ENCODE assay signal across 9 cellular contexts in the genomic region with DNA sequence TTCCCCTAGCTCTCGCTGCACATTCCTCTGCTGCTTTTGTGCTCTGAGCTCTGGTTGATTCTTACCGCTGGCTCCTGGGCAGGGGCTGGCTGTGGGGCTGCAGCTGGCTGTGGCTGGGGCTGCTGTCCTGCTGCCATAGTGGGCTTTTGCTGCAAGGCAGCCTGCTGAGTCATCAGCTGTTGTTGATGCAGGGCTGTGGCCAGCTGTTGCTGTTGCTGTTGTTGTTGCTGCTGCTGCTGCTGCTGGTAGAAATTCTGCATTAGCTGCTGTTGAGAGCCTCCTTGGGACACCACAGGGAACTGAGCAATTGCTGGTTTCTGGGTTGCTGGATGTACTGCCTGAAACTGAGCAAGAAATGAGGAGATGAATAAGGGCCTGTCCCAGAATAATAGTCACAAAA.
DNase-seq lines count a peak whose midpoint lies in the region; ATAC-seq and TF ChIP-seq lines count a peak whose summit lies in the region.
"Had no signal": no experiment of that assay in that cellular context is flagged by ENCODE, and none has a peak within 500 bp of the region (broad histone marks: within the 10 kb centered on the region; RNA-seq: fewer than 3 reads in every experiment).

No MANE protein-coding gene starts in this region.

- no peak overlapping the region for H4K8ac ChIP-seq in neuronal stem cell (ENCODE audit: low read depth, low read length)

- intact Hi-C loops in gastrocnemius medialis (cut with DNase I; ENCODE audit: low total_unique reads): no loop called here

- no peak overlapping the region for H3K27ac ChIP-seq in CD8-positive, alpha-beta memory T cell (ENCODE audit: low read depth, low read length)
- H3K27ac ChIP-seq in neuronal stem cell (replicated peaks; ENCODE audit: low read length) (peak overlapping the region; percentile 52), gastrocnemius medialis (no peak overlapping the region)

- no peak overlapping the region for H3K4ac ChIP-seq in neuronal stem cell (ENCODE audit: low read length)

- WGBS in neuronal stem cell (ENCODE audit: extremely low coverage in 2 of 2, insufficient read length in 2 of 2, insufficient replicate concordance in 1 of 2), 2 donors: no CpG with 5 or more reads among the region's 2 CpGs

- peaks cover 10 to 11% (median 11%) of the 10 kb centered on the region in 3 donors for H3K4me1 Mint-ChIP-seq in CD8-positive, alpha-beta memory T cell

- ATAC-seq in gastrocnemius medialis: no peak

- DNase-seq in CD8-positive, alpha-beta memory T cell: no peak
- DNase-seq in NT2/D1 (ENCODE audit: low read depth, low spot score) (peak; percentile 42), fibroblast of mammary gland (ENCODE audit: low read depth) (peak; percentile 75), neuronal stem cell (ENCODE audit: low spot score) (peak; percentile 32), GM13977 (ENCODE audit: low spot score) (no peak), DMS153 (lab: John Stamatoyannopoulos, UW) (no peak), gastrocnemius medialis (no peak), HuH-7 (ENCODE audit: low spot score) (no peak)
- DNase-seq: NCI-H446 treated with DMSO at 0.1 percent for 48 hours had no signal

- H2BK120ac ChIP-seq in neuronal stem cell (ENCODE audit: low read depth, low read length): no peak overlapping the region

- no peak overlapping the region for H3K4me3 Mint-ChIP-seq in CD8-positive, alpha-beta memory T cell

- no peaks in the 10 kb centered on the region for H3K4me1 ChIP-seq in CD8-positive, alpha-beta memory T cell (ENCODE audit: insufficient read depth, low read length)
- peaks cover 3% of the 10 kb centered on the region for H3K4me1 ChIP-seq in NT2/D1 (ENCODE audit: insufficient read depth, insufficient read length)
- H3K4me1 ChIP-seq in neuronal stem cell (ENCODE audit: control insufficient read depth in 2 of 2, insufficient read depth in 1 of 2, low read depth in 1 of 2, low read length in 2 of 2): peaks cover 10 to 11% of the 10 kb centered on the region in 2 donors
- H3K4me1 ChIP-seq in gastrocnemius medialis: peaks cover 0 to 7% of the 10 kb centered on the region in 2 donors

- H2BK15ac ChIP-seq in neuronal stem cell (ENCODE audit: low read length): no peak overlapping the region

- H3K18ac ChIP-seq in neuronal stem cell (ENCODE audit: low read length): no peak overlapping the region

- TF ChIP-seq POLR2A in gastrocnemius medialis (IDR thresholded peaks at IDR 0.05): no peak

- H4K91ac ChIP-seq in neuronal stem cell (ENCODE audit: low read depth, low read length, poor library complexity): no peak overlapping the region

- no peak overlapping the region for H3K4me3 ChIP-seq in CD8-positive, alpha-beta memory T cell (ENCODE audit: low read length)
- H3K4me3 ChIP-seq in NT2/D1 (ENCODE audit: insufficient read length, low read depth): no peak overlapping the region
- no peak overlapping the region for H3K4me3 ChIP-seq in fibroblast of mammary gland (ENCODE audit: control insufficient read depth, low read depth, low read length)
- H3K4me3 ChIP-seq in neuronal stem cell (ENCODE audit: low read length in 2 of 2): no peak overlapping the region
- no peak overlapping the region for H3K4me3 ChIP-seq in gastrocnemius medialis

- H3K23ac ChIP-seq in neuronal stem cell (ENCODE audit: low read depth, low read length, poor library complexity): no peak overlapping the region

- CTCF ChIA-PET in CD8-positive, alpha-beta memory T cell (lab: Charles Lee): interaction anchor here (0.8 kb wide), 1 partner anchor 50 kb away, joined by 3 read pairs; no protein-coding TSS in a partner anchor

- POLR2A ChIA-PET in CD8-positive, alpha-beta memory T cell (lab: Charles Lee): interaction anchor here (0.6 kb wide), 1 partner anchor 777 kb away, joined by 5 read pairs; no protein-coding TSS in a partner anchor

- no peak overlapping the region for H2BK12ac ChIP-seq in neuronal stem cell (ENCODE audit: low read length)

- H3K36me3 Mint-ChIP-seq in CD8-positive, alpha-beta memory T cell: peaks cover 24 to 96% (median 62%) of the 10 kb centered on the region in 3 donors

- H2BK5ac ChIP-seq in neuronal stem cell (ENCODE audit: low read length): no peak overlapping the region

- in situ Hi-C loops in GM13977 (cut with MboI; ENCODE audit: low pct_unique_long_range_greater_than_20kb, low sequenced_read_pairs, unreplicated experiment): no loop called here
- in situ Hi-C loops in gastrocnemius medialis (cut with MboI; ENCODE audit: low sequenced_read_pairs in 4 of 4): no loop called here

- no peaks in the 10 kb centered on the region for H3K27me3 Mint-ChIP-seq in CD8-positive, alpha-beta memory T cell

- no peak overlapping the region for H3K4me2 ChIP-seq in neuronal stem cell (ENCODE audit: insufficient read depth, low read length, poor library complexity, severe bottlenecking)

- no peaks in the 10 kb centered on the region for H3K9me3 Mint-ChIP-seq in CD8-positive, alpha-beta memory T cell

- peak overlapping the region in 5 of 8 donors; percentile 1 to 81 (median 70) for H3K27ac Mint-ChIP-seq in CD8-positive, alpha-beta memory T cell

- no peak overlapping the region for H2AFZ ChIP-seq in neuronal stem cell (ENCODE audit: low read length)

- no peaks in the 10 kb centered on the region for H3K27me3 ChIP-seq in CD8-positive, alpha-beta memory T cell (ENCODE audit: insufficient read depth, low read length, poor library complexity, severe bottlenecking)
- H3K27me3 ChIP-seq in NT2/D1 (ENCODE audit: insufficient read depth, insufficient read length) (no peaks in the 10 kb centered on the region), neuronal stem cell (ENCODE audit: control insufficient read depth in 3 of 3, insufficient read depth in 3 of 3, low read depth in 1 of 3, low read length in 3 of 3) (no peaks in the 10 kb centered on the region), gastrocnemius medialis (no peaks in the 10 kb centered on the region)

- no peaks in the 10 kb centered on the region for H3K9me3 ChIP-seq in CD8-positive, alpha-beta memory T cell (ENCODE audit: low read length)
- H3K9me3 ChIP-seq in NT2/D1 (ENCODE audit: insufficient read depth, low read length) (no peaks in the 10 kb centered on the region), neuronal stem cell (replicated peaks in 1 of 2; ENCODE audit: control insufficient read depth in 2 of 2, insufficient read depth in 1 of 2, low read depth in 1 of 2, low read length in 2 of 2) (no peaks in the 10 kb centered on the region), gastrocnemius medialis (no peaks in the 10 kb centered on the region)

- H3K9ac ChIP-seq in NT2/D1 (ENCODE audit: insufficient read length, low read depth) (no peak overlapping the region), neuronal stem cell (ENCODE audit: low read depth, low read length, poor library complexity) (no peak overlapping the region)

- no peak overlapping the region for H2AK5ac ChIP-seq in neuronal stem cell (ENCODE audit: low read depth, low read length)

- H3K36me3 ChIP-seq in CD8-positive, alpha-beta memory T cell (ENCODE audit: insufficient read depth, low read length): peaks cover 79% of the 10 kb centered on the region
- H3K36me3 ChIP-seq in NT2/D1 (ENCODE audit: insufficient read depth, insufficient read length, low read length): peaks cover 52% of the 10 kb centered on the region
- H3K36me3 ChIP-seq in neuronal stem cell (replicated peaks in 1 of 2; ENCODE audit: control insufficient read depth in 2 of 2, insufficient read depth in 2 of 2, low read length in 2 of 2): peaks cover 8 to 86% of the 10 kb centered on the region in 2 donors
- H3K36me3 ChIP-seq in gastrocnemius medialis: peaks cover 0 to 92% of the 10 kb centered on the region in 2 donors

- no peaks in the 10 kb centered on the region for H3K79me1 ChIP-seq in neuronal stem cell (ENCODE audit: low read depth, low read length)

- TF ChIP-seq CTCF in fibroblast of mammary gland (conservative IDR thresholded peaks at IDR 0.05; ENCODE audit: control insufficient read depth, insufficient read depth, low read depth, low read length): no peak
- TF ChIP-seq CTCF in GM13977 (IDR thresholded peaks at IDR 0.05; ENCODE audit: extremely low read depth, insufficient read depth, missing control alignments): no peak
- TF ChIP-seq CTCF in gastrocnemius medialis (IDR thresholded peaks at IDR 0.05 in 4 of 5, conservative IDR thresholded peaks at IDR 0.05 in 1 of 5): no peak

- no peak overlapping the region for H3K14ac ChIP-seq in neuronal stem cell (ENCODE audit: low read length)

Comparison
In these comparisons a context has a peak if more than half of its experiments do, and no peak if none do; other contexts are left out.
1. DNase-seq: peak in NT2/D1 (single experiment), fibroblast of mammary gland (single experiment) and neuronal stem cell (single experiment); none in CD8-positive, alpha-beta memory T cell (0 of 5), GM13977 (single experiment), DMS153 (single experiment), gastrocnemius medialis (0 of 2) and HuH-7 (single experiment).